Comparison of ENCODE assay signal across 9 cellular contexts in the genomic region with DNA sequence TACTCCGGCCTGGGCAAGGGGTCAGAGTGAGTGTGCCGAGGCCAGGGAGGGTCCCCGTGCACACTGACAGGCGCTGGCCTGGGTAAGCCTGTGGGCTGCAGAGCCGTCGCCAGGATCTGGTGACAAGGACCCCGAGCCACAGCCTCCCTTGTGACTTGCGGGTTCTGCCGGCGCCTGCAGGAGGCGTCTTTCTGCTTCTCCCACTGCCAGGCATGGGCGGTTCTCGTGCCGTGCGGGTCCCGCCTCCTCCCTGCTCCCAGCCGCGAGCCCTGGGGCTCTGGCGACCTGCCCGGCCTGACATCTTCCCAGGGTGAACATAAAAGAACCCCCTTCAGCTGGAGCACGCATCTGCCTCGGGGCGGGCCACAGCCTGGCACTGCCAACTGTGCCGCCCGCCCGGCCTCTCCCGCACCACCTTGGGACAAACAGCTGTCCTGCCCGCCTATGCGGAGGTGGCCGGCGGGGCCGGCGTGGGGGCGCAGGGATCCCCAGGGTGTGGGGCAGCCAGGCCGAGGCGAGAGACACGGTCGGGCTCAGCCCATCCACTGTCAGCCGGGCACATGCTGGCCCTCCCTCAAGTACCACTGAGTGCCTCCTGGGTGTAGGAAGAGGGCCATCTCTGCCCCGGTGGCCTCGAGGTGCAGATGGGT. TPM values are rescaled to one million over a fixed set of nuclear protein-coding genes. Genes with fewer than 3 reads are reported as not detected.
DNase-seq lines count a peak whose midpoint lies in the region; ATAC-seq lines count a peak whose summit lies in the region.
"Had no signal": no experiment of that assay in that cellular context is flagged by ENCODE, and none has a peak within 500 bp of the region (broad histone marks: within the 10 kb centered on the region; RNA-seq: fewer than 3 reads in every experiment).

No MANE protein-coding gene starts in this region.

- DNase-seq in Daoy (ENCODE audit: low read depth) (peak; percentile 95), NAMALWA (ENCODE audit: low spot score) (peak; percentile 78), SHP77 (lab: John Stamatoyannopoulos, UW) (peak; percentile 90 to 91), head of caudate nucleus (peak; percentile 80 to 98 (median 93)), renal cortical epithelial cell (ENCODE audit: low read depth) (peak; percentile 44)
- peak in 1 of 2 donors; percentile 75 for DNase-seq in activated naive CD4-positive, alpha-beta T cell treated with anti-CD3 and anti-CD28 coated beads, Interleukin-2, amount 50 U/mL, for 72 hours (ENCODE audit: low spot score in 2 of 2)

- intact Hi-C loops in head of caudate nucleus (cut with DNase I), result loop anchor here (10.0 kb wide), 1 partner anchor 147 kb away; no protein-coding TSS in a partner anchor

- H3K9me3 Mint-ChIP-seq in activated naive CD4-positive, alpha-beta T cell treated with anti-CD3 and anti-CD28 coated beads, Interleukin-2, amount 50 U/mL, for 72 hours, result no peaks in the 10 kb centered on the region

- H3K27ac Mint-ChIP-seq in activated naive CD4-positive, alpha-beta T cell treated with anti-CD3 and anti-CD28 coated beads, Interleukin-2, amount 50 U/mL, for 72 hours, result no peak overlapping the region

- no peaks in the 10 kb centered on the region for H3K36me3 Mint-ChIP-seq in activated naive CD4-positive, alpha-beta T cell treated with anti-CD3 and anti-CD28 coated beads, Interleukin-2, amount 50 U/mL, for 72 hours

- ATAC-seq in activated naive CD4-positive, alpha-beta T cell treated with anti-CD3 and anti-CD28 coated beads, Interleukin-2, amount 50 U/mL, for 72 hours, result peak; percentile 31 to 72
- ATAC-seq in HG03095 (IDR thresholded peaks at IDR 0.05; ENCODE audit: unreplicated experiment) (no peak), HG03139 (IDR thresholded peaks at IDR 0.05; ENCODE audit: unreplicated experiment) (no peak)

RNA-seq across cellular contexts. Expression of a gene that starts 1.5 kb away (rescaled TPM):
- total RNA-seq in Daoy (2014; rRNA removed; shearing (Covaris generic)), result 0.09 and 0.97 TPM in 2 replicates
- under 1 TPM; 0.41 to 0.58 TPM for total RNA-seq in activated naive CD4-positive, alpha-beta T cell treated with anti-CD3 and anti-CD28 coated beads, Interleukin-2, amount 50 U/mL, for 72 hours
- total RNA-seq in renal cortical epithelial cell, result 0.55 TPM in 1 of 2 replicates, not detected in the other

RNA-seq across cellular contexts. Expression of a gene that starts 15.8 kb away (rescaled TPM):
- 501 and 514 TPM in 2 replicates for total RNA-seq in Daoy (2014; rRNA removed; shearing (Covaris generic))
- 100 to 1,000 TPM; 170 to 194 TPM for total RNA-seq in activated naive CD4-positive, alpha-beta T cell treated with anti-CD3 and anti-CD28 coated beads, Interleukin-2, amount 50 U/mL, for 72 hours
- total RNA-seq in renal cortical epithelial cell, result 410 and 555 TPM in 2 replicates

RNA-seq across cellular contexts. Expression of a gene that starts 44.4 kb away (rescaled TPM):
- total RNA-seq in Daoy (2014; rRNA removed; shearing (Covaris generic)), result 4.2 and 5.5 TPM in 2 replicates
- 10 to 100 TPM; 14.1 to 52.7 TPM for total RNA-seq in activated naive CD4-positive, alpha-beta T cell treated with anti-CD3 and anti-CD28 coated beads, Interleukin-2, amount 50 U/mL, for 72 hours
- not detected in 2 replicates for total RNA-seq in renal cortical epithelial cell

RNA-seq across cellular contexts. Expression of a gene that starts 45.1 kb away (rescaled TPM):
- total RNA-seq in Daoy (2014; rRNA removed; shearing (Covaris generic)), result 92.3 and 96.8 TPM in 2 replicates
- total RNA-seq in activated naive CD4-positive, alpha-beta T cell treated with anti-CD3 and anti-CD28 coated beads, Interleukin-2, amount 50 U/mL, for 72 hours, result 10 to 100 TPM; 47.0 to 57.7 TPM
- total RNA-seq in renal cortical epithelial cell, result 22.6 and 46.3 TPM in 2 replicates

RNA-seq across cellular contexts. Expression of a gene that starts 51.5 kb away (rescaled TPM):
- not detected in 2 replicates for total RNA-seq in Daoy (2014; rRNA removed; shearing (Covaris generic))
- not detected for total RNA-seq in activated naive CD4-positive, alpha-beta T cell treated with anti-CD3 and anti-CD28 coated beads, Interleukin-2, amount 50 U/mL, for 72 hours
- 0.10 TPM in 1 of 2 replicates, not detected in the other for total RNA-seq in renal cortical epithelial cell
- total RNA-seq: activated CD8-positive, alpha-beta memory T cell treated with anti-CD3 and anti-CD28 coated beads for 36 hours had no signal

Comparison
In these comparisons a context has a peak if more than half of its experiments do, and no peak if none do; other contexts are left out.
1. ATAC-seq: peak in activated naive CD4-positive, alpha-beta T cell treated with anti-CD3 and anti-CD28 coated beads, Interleukin-2, amount 50 U/mL, for 72 hours (2 of 2); none in HG03095 (single experiment) and HG03139 (single experiment).